ENCODE assay signal across 18 cellular contexts in the genomic region with DNA sequence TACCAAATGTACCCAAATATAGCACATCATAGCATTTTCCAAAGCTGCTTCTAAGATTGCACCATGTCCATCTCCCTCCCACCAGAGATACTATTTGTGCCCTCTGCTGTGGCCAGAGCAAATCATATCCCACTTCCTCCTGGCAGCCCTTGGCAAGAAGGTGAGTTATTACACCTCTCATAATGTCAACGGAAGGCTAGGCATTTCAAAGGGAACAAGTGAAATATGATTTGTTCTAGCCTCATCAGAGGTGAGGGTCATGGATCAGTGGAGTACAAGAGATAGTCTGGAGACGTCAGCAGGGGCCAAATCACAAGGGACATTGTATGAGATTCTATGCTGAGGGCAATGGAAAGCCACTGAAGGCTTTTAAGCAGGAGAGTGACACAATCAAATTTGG.
A peak's percentile ranks its signal among the peaks of the same experiment; 100 is the strongest.
DNase-seq lines count a peak whose midpoint lies in the region; ATAC-seq, FAIRE-seq and TF ChIP-seq lines count a peak whose summit lies in the region.
"Had no signal": no experiment of that assay in that cellular context is flagged by ENCODE, and none has a peak within 500 bp of the region (broad histone marks: within the 10 kb centered on the region; RNA-seq: fewer than 3 reads in every experiment).

No MANE protein-coding gene starts in this region.

- no peaks in the 10 kb centered on the region for H3K27me3 ChIP-seq in left ventricle myocardium inferior (ENCODE audit: low read depth)
- H3K27me3 ChIP-seq in PC-9 (ENCODE audit: insufficient read depth, low read depth), result no peaks in the 10 kb centered on the region
- H3K27me3 ChIP-seq in endothelial cell of umbilical vein (ENCODE audit: control insufficient read depth in 2 of 2, insufficient read depth in 2 of 2, low read length in 2 of 2), result no peaks in the 10 kb centered on the region
- H3K27me3 ChIP-seq in esophagus muscularis mucosa, result no peaks in the 10 kb centered on the region
- H3K27me3 ChIP-seq: BE2C had no signal

- POLR2A ChIA-PET in PC-9 (lab: Charles Lee; ENCODE audit: unreplicated experiment), result no interaction called here
- POLR2A ChIA-PET in endothelial cell of umbilical vein (lab: Charles Lee), result no interaction called here

- peaks cover 14 to 19% of the 10 kb centered on the region in 2 donors for H3K4me1 Mint-ChIP-seq in stimulated activated naive B cell treated with anti-CD40 and anti-IgM and Interleukin-4, amounts not matched to agents 10 μg/mL and 1 μg/mL and 100 μg/mL, for 72 hours

- TF ChIP-seq EP300 in esophagus muscularis mucosa (IDR thresholded peaks at IDR 0.05), result no peak

- 58% methylated on average over 2 of the region's 2 CpGs for WGBS in esophagus muscularis mucosa

- H3K27me3 Mint-ChIP-seq in stimulated activated naive B cell treated with anti-CD40 and anti-IgM and Interleukin-4, amounts not matched to agents 10 μg/mL and 1 μg/mL and 100 μg/mL, for 72 hours, result no peaks in the 10 kb centered on the region

- no peaks in the 10 kb centered on the region for H3K36me3 ChIP-seq in left ventricle myocardium inferior
- H3K36me3 ChIP-seq in PC-9 (ENCODE audit: low read depth), result peaks cover 70% of the 10 kb centered on the region
- H3K36me3 ChIP-seq in endothelial cell of umbilical vein (ENCODE audit: control insufficient read depth in 2 of 2, extremely low read depth in 1 of 2, insufficient read depth in 2 of 2, low read length in 2 of 2), result no peaks in the 10 kb centered on the region
- H3K36me3 ChIP-seq in esophagus muscularis mucosa, result no peaks in the 10 kb centered on the region
- H3K36me3 ChIP-seq: BE2C had no signal

- no peaks in the 10 kb centered on the region for H3K9me1 ChIP-seq in endothelial cell of umbilical vein (replicated peaks; ENCODE audit: control insufficient read depth, extremely low read depth, insufficient read depth, low read length)

- no peak overlapping the region for H3K27ac ChIP-seq in left ventricle myocardium inferior (replicated peaks)
- H3K27ac ChIP-seq in PC-9, result peak overlapping the region; percentile 95
- H3K27ac ChIP-seq in endothelial cell of umbilical vein (ENCODE audit: insufficient read depth, low read depth, low read length), result no peak overlapping the region
- H3K27ac ChIP-seq in esophagus muscularis mucosa (replicated peaks in 1 of 4), result no peak overlapping the region

- H3K4me2 ChIP-seq in PC-9, result peak overlapping the region; percentile 93
- no peak overlapping the region for H3K4me2 ChIP-seq in endothelial cell of umbilical vein (ENCODE audit: insufficient read depth, low read length)

- dilution Hi-C loops in endothelial cell of umbilical vein (cut with MboI; ENCODE audit: extremely low pct_ligation_motif_present, low sequenced_read_pairs), result no loop called here

- H3F3A ChIP-seq in PC-9 (ENCODE audit: insufficient read depth, low read depth), result peaks cover 79% of the 10 kb centered on the region

- no TSS peak for BruUV-seq in PC-9 (replicated peaks; lab: Mats Ljungman, UMichigan)
- no TSS peak for BruUV-seq in endothelial cell of umbilical vein (replicated peaks; lab: Mats Ljungman, UMichigan)

- FAIRE-seq in endothelial cell of umbilical vein (lab: Jason Lieb, UNC), result peak; percentile 12
- FAIRE-seq: D721Med, GM12878 had no signal

- TF ChIP-seq POLR2A in endothelial cell of umbilical vein (IDR thresholded peaks at IDR 0.05; ENCODE audit: low read depth, low read length), result no peak
- no peak for TF ChIP-seq POLR2A in esophagus muscularis mucosa (IDR thresholded peaks at IDR 0.05; ENCODE audit: low read depth)

- H3K4me1 ChIP-seq in left ventricle myocardium inferior, result peaks cover 33% of the 10 kb centered on the region
- peaks cover 82% of the 10 kb centered on the region for H3K4me1 ChIP-seq in PC-9 (replicated peaks; ENCODE audit: insufficient read depth)
- no peaks in the 10 kb centered on the region for H3K4me1 ChIP-seq in endothelial cell of umbilical vein (ENCODE audit: control insufficient read depth, extremely low read depth, insufficient read depth, low read length)
- H3K4me1 ChIP-seq in esophagus muscularis mucosa, result peaks cover 13 to 31% (median 22%) of the 10 kb centered on the region in 4 donors

- no peak for DNase-seq in Right ventricle myocardium inferior (ENCODE audit: missing footprints)
- no peak for DNase-seq in left ventricle myocardium inferior
- DNase-seq in PC-9, result no peak
- no peak for DNase-seq in endothelial cell of umbilical vein (ENCODE audit: low read depth, low spot score)
- no peak for DNase-seq in stimulated activated naive B cell treated with anti-CD40 and anti-IgM and Interleukin-4, amounts not matched to agents 10 μg/mL and 1 μg/mL and 100 μg/mL, for 72 hours
- no peak for DNase-seq in HUDEP-2 (lab: John Stamatoyannopoulos, UW; ENCODE audit: unreplicated experiment in 76 of 76)
- no peak for DNase-seq in esophagus muscularis mucosa (ENCODE audit: extremely low spot score)
- DNase-seq: BE2C, DND-41, H9, HFFc6, Karpas-422, NCI-H1694 treated with DMSO at 0.1 percent for 48 hours, NCI-H2107, NCI-H2227 treated with DMSO at 0.1 percent for 48 hours, NCI-H524 had no signal

- H3K79me2 ChIP-seq in PC-9 (ENCODE audit: low read depth) (peaks cover 100% of the 10 kb centered on the region), endothelial cell of umbilical vein (ENCODE audit: control insufficient read depth, insufficient read depth, low read length) (no peaks in the 10 kb centered on the region)

- H4K20me1 ChIP-seq in PC-9 (ENCODE audit: insufficient read depth), result no peaks in the 10 kb centered on the region; the same call in none of the 2 replicates
- H4K20me1 ChIP-seq in endothelial cell of umbilical vein (replicated peaks; ENCODE audit: control insufficient read depth, extremely low read depth, insufficient read depth, low read length), result no peaks in the 10 kb centered on the region

- intact Hi-C loops in Right ventricle myocardium inferior (cut with DNase I) (no loop called here), left ventricle myocardium inferior (cut with micrococcal nuclease) (no loop called here), PC-9 (cut with micrococcal nuclease; ENCODE audit: unreplicated experiment) (no loop called here), endothelial cell of umbilical vein (cut with micrococcal nuclease) (no loop called here), esophagus muscularis mucosa (cut with DNase I) (no loop called here)

- ATAC-seq in Right ventricle myocardium inferior, result peak; percentile 69
- peak; percentile 45 to 57 for ATAC-seq in stimulated activated naive B cell treated with anti-CD40 and anti-IgM and Interleukin-4, amounts not matched to agents 10 μg/mL and 1 μg/mL and 100 μg/mL, for 72 hours (replicated peaks)
- ATAC-seq: GM12878 had no signal

- H3K9ac ChIP-seq in endothelial cell of umbilical vein (replicated peaks; ENCODE audit: extremely low read depth, insufficient read depth, low read length), result no peak overlapping the region

- no peaks in the 10 kb centered on the region for H3K9me3 Mint-ChIP-seq in stimulated activated naive B cell treated with anti-CD40 and anti-IgM and Interleukin-4, amounts not matched to agents 10 μg/mL and 1 μg/mL and 100 μg/mL, for 72 hours
- H3K9me3 Mint-ChIP-seq: H9, HFFc6 had no signal

- no peaks in the 10 kb centered on the region for H3K9me2 ChIP-seq in PC-9 (ENCODE audit: insufficient read depth)

- CTCF ChIA-PET in PC-9 (lab: Charles Lee), result no interaction called here
- CTCF ChIA-PET in endothelial cell of umbilical vein (lab: Charles Lee), result interaction anchor here (1.4 kb wide), 1 partner anchor 45 kb away, joined by 3 read pairs; no protein-coding TSS in a partner anchor

- H3K36me3 Mint-ChIP-seq in stimulated activated naive B cell treated with anti-CD40 and anti-IgM and Interleukin-4, amounts not matched to agents 10 μg/mL and 1 μg/mL and 100 μg/mL, for 72 hours, result no peaks in the 10 kb centered on the region

- no peak overlapping the region for H2AFZ ChIP-seq in PC-9
- H2AFZ ChIP-seq in endothelial cell of umbilical vein (ENCODE audit: low read depth, low read length), result no peak overlapping the region

- H3K4me3 ChIP-seq in left ventricle myocardium inferior (no peak overlapping the region), PC-9 (peak overlapping the region; percentile 72), endothelial cell of umbilical vein (replicated peaks in 1 of 3; ENCODE audit: insufficient read depth in 1 of 3, low read depth in 1 of 3, low read length in 3 of 3) (no peak overlapping the region), esophagus muscularis mucosa (no peak overlapping the region)
- H3K4me3 ChIP-seq: GM12878 had no signal

- H3K27ac Mint-ChIP-seq in stimulated activated naive B cell treated with anti-CD40 and anti-IgM and Interleukin-4, amounts not matched to agents 10 μg/mL and 1 μg/mL and 100 μg/mL, for 72 hours, result no peak overlapping the region
- H3K27ac Mint-ChIP-seq: H9, HFFc6 had no signal

- H3K4me3 Mint-ChIP-seq in stimulated activated naive B cell treated with anti-CD40 and anti-IgM and Interleukin-4, amounts not matched to agents 10 μg/mL and 1 μg/mL and 100 μg/mL, for 72 hours, result no peak overlapping the region
- H3K4me3 Mint-ChIP-seq: H9, HFFc6 had no signal

- TF ChIP-seq CTCF in left ventricle myocardium inferior (IDR thresholded peaks at IDR 0.05; ENCODE audit: borderline replicate concordance) (no peak), PC-9 (conservative IDR thresholded peaks at IDR 0.05) (no peak), endothelial cell of umbilical vein (IDR thresholded peaks at IDR 0.05; ENCODE audit: extremely low read depth in 1 of 2, insufficient read depth in 1 of 2, low read depth in 1 of 2, low read length in 2 of 2) (no peak), esophagus muscularis mucosa (IDR thresholded peaks at IDR 0.05) (no peak)

- H3K9me3 ChIP-seq in left ventricle myocardium inferior (replicated peaks), result no peaks in the 10 kb centered on the region
- H3K9me3 ChIP-seq in PC-9 (ENCODE audit: insufficient read depth, low read depth), result no peaks in the 10 kb centered on the region
- H3K9me3 ChIP-seq in endothelial cell of umbilical vein (replicated peaks; ENCODE audit: control insufficient read depth, insufficient read depth, low read length), result no peaks in the 10 kb centered on the region
- no peaks in the 10 kb centered on the region for H3K9me3 ChIP-seq in esophagus muscularis mucosa
- H3K9me3 ChIP-seq: BE2C had no signal

TF ChIP-seq in endothelial cell of umbilical vein, 7 proteins besides CTCF, POLR2A, EP300 and RAD21:
- TF ChIP-seq EZH2 (IDR thresholded peaks at IDR 0.05; ENCODE audit: borderline replicate concordance, low read depth, low read length, severe bottlenecking), result no peak
TF ChIP-seq in endothelial cell of umbilical vein: peak in this region for 0.
